Comparison of ENCODE assay signal across 22 cellular contexts in genomic region chr5:157029457-157029856, GRCh38. TPM values are rescaled to one million over a fixed set of nuclear protein-coding genes. Genes with fewer than 3 reads are reported as not detected.
A peak's percentile ranks its signal among the peaks of the same experiment; 100 is the strongest.
DNase-seq lines count a peak whose midpoint lies in the region; ATAC-seq and FAIRE-seq lines count a peak whose summit lies in the region.
"Had no signal": no experiment of that assay in that cellular context is flagged by ENCODE, and none has a peak within 500 bp of the region (broad histone marks: within the 10 kb centered on the region; RNA-seq: fewer than 3 reads in every experiment).

No MANE protein-coding gene starts in this region.

- peaks cover 0 to 2% of the 10 kb centered on the region in 2 donors for H3K9me3 Mint-ChIP-seq in activated T-cell treated with anti-CD3 and anti-CD28 coated beads, Interleukin-2, amount 50 U/mL, for 72 hours
- no peaks in the 10 kb centered on the region for H3K9me3 Mint-ChIP-seq in activated T-helper 1 cell treated with anti-CD3 and anti-CD28 coated beads, Interleukin-12 subunit alpha, Interleukin-12 subunit beta, Interleukin-2, Interleukin-4 antibody, amounts not matched to agents 30 ng/mL and 10 ng/mL and 1 ng/mL, durations not matched to agents 14 hours and 24 hours and 36 hours
- H3K9me3 Mint-ChIP-seq in stimulated activated naive CD8-positive, alpha-beta T cell treated with anti-CD3 and anti-CD28 coated beads, Interleukin-15, amount 100 ng/mL, for 72 hours, result peaks cover 0 to 9% of the 10 kb centered on the region in 2 donors
- no peaks in the 10 kb centered on the region for H3K9me3 Mint-ChIP-seq in effector memory CD8-positive, alpha-beta T cell

- H3K27ac Mint-ChIP-seq in activated T-cell treated with anti-CD3 and anti-CD28 coated beads, Interleukin-2, amount 50 U/mL, for 72 hours, result peak overlapping the region; percentile 51
- H3K27ac Mint-ChIP-seq in activated T-helper 1 cell treated with anti-CD3 and anti-CD28 coated beads, Interleukin-12 subunit alpha, Interleukin-12 subunit beta, Interleukin-2, Interleukin-4 antibody, amounts not matched to agents 30 ng/mL and 10 ng/mL and 1 ng/mL, durations not matched to agents 14 hours and 24 hours and 36 hours, result peak overlapping the region; percentile 45
- H3K27ac Mint-ChIP-seq in stimulated activated naive CD8-positive, alpha-beta T cell treated with anti-CD3 and anti-CD28 coated beads, Interleukin-15, amount 100 ng/mL, for 72 hours, result no peak overlapping the region
- H3K27ac Mint-ChIP-seq in effector memory CD8-positive, alpha-beta T cell, result peak overlapping the region in 1 of 2 donors; percentile 82

- H3K4me3 Mint-ChIP-seq in activated T-cell treated with anti-CD3 and anti-CD28 coated beads, Interleukin-2, amount 50 U/mL, for 72 hours, result peak overlapping the region in 1 of 2 donors; percentile 38
- no peak overlapping the region for H3K4me3 Mint-ChIP-seq in activated T-helper 1 cell treated with anti-CD3 and anti-CD28 coated beads, Interleukin-12 subunit alpha, Interleukin-12 subunit beta, Interleukin-2, Interleukin-4 antibody, amounts not matched to agents 30 ng/mL and 10 ng/mL and 1 ng/mL, durations not matched to agents 14 hours and 24 hours and 36 hours
- peak overlapping the region; percentile 44 to 48 for H3K4me3 Mint-ChIP-seq in stimulated activated naive CD8-positive, alpha-beta T cell treated with anti-CD3 and anti-CD28 coated beads, Interleukin-15, amount 100 ng/mL, for 72 hours
- H3K4me3 Mint-ChIP-seq in effector memory CD8-positive, alpha-beta T cell, result peak overlapping the region in 1 of 2 donors; percentile 5

- DNase-seq in activated T-cell treated with anti-CD3 and anti-CD28 coated beads, Interleukin-2, amount 50 U/mL, for 72 hours, result no peak
- no peak for DNase-seq in activated T-cell treated with anti-CD3 and anti-CD28 coated beads, Interleukin-2, amount 50 U/mL, for 1 hour
- no peak for DNase-seq in activated T-helper 1 cell treated with anti-CD3 and anti-CD28 coated beads, Interleukin-12 subunit alpha, Interleukin-12 subunit beta, Interleukin-2, Interleukin-4 antibody, amounts not matched to agents 30 ng/mL and 10 ng/mL and 1 ng/mL, durations not matched to agents 14 hours and 24 hours and 36 hours (ENCODE audit: low spot score)
- no peak for DNase-seq in stimulated activated naive CD8-positive, alpha-beta T cell treated with anti-CD3 and anti-CD28 coated beads, Interleukin-15, amount 100 ng/mL, for 72 hours
- DNase-seq in HTR-8/SVneo (ENCODE audit: insufficient read length, low spot score), result no peak
- no peak for DNase-seq in effector memory CD8-positive, alpha-beta T cell
- DNase-seq: activated CD4-positive, alpha-beta T cell treated with anti-CD3 and anti-CD28 coated beads, Interleukin-2, amount 50 U/mL, for 4 hours; colonic mucosa; foreskin melanocyte; H7; mesenchymal stem cell; NCI-H1694; NCI-H526; occipital lobe; RPMI8226; substantia nigra; T-helper 9 cell had no signal

- intact Hi-C loops in activated T-helper 1 cell treated with anti-CD3 and anti-CD28 coated beads, Interleukin-12 subunit alpha, Interleukin-12 subunit beta, Interleukin-2, Interleukin-4 antibody, amounts not matched to agents 30 ng/mL and 10 ng/mL and 1 ng/mL, durations not matched to agents 14 hours and 24 hours and 36 hours (cut with micrococcal nuclease), result loop anchor here (5.0 kb wide), 3 partner anchors 212 to 568 kb away; no protein-coding TSS in a partner anchor

- peaks cover 71% of the 10 kb centered on the region for H3K4me1 Mint-ChIP-seq in activated T-cell treated with anti-CD3 and anti-CD28 coated beads, Interleukin-2, amount 50 U/mL, for 72 hours (ENCODE audit: low read depth)
- H3K4me1 Mint-ChIP-seq in activated T-helper 1 cell treated with anti-CD3 and anti-CD28 coated beads, Interleukin-12 subunit alpha, Interleukin-12 subunit beta, Interleukin-2, Interleukin-4 antibody, amounts not matched to agents 30 ng/mL and 10 ng/mL and 1 ng/mL, durations not matched to agents 14 hours and 24 hours and 36 hours (ENCODE audit: low read depth), result peaks cover 80% of the 10 kb centered on the region
- H3K4me1 Mint-ChIP-seq in stimulated activated naive CD8-positive, alpha-beta T cell treated with anti-CD3 and anti-CD28 coated beads, Interleukin-15, amount 100 ng/mL, for 72 hours, result peaks cover 64% of the 10 kb centered on the region
- peaks cover 20 to 44% of the 10 kb centered on the region in 2 donors for H3K4me1 Mint-ChIP-seq in effector memory CD8-positive, alpha-beta T cell (ENCODE audit: low read depth in 2 of 2)

- ATAC-seq in activated T-cell treated with anti-CD3 and anti-CD28 coated beads, Interleukin-2, amount 50 U/mL, for 72 hours (replicated peaks in 1 of 2), result no peak
- ATAC-seq in GM21367 (IDR thresholded peaks at IDR 0.05; ENCODE audit: unreplicated experiment) (peak; percentile 36), GM18520 (IDR thresholded peaks at IDR 0.05; ENCODE audit: unreplicated experiment) (no peak)
- no peak for ATAC-seq in stimulated activated naive CD8-positive, alpha-beta T cell treated with anti-CD3 and anti-CD28 coated beads, Interleukin-15, amount 100 ng/mL, for 72 hours
- ATAC-seq in effector memory CD8-positive, alpha-beta T cell (replicated peaks), result no peak
- ATAC-seq: left lobe of liver had no signal

- H3K36me3 Mint-ChIP-seq in activated T-cell treated with anti-CD3 and anti-CD28 coated beads, Interleukin-2, amount 50 U/mL, for 72 hours (ENCODE audit: insufficient read depth in 2 of 2), result peaks cover 3 to 5% of the 10 kb centered on the region in 2 donors
- peaks cover 39% of the 10 kb centered on the region for H3K36me3 Mint-ChIP-seq in activated T-helper 1 cell treated with anti-CD3 and anti-CD28 coated beads, Interleukin-12 subunit alpha, Interleukin-12 subunit beta, Interleukin-2, Interleukin-4 antibody, amounts not matched to agents 30 ng/mL and 10 ng/mL and 1 ng/mL, durations not matched to agents 14 hours and 24 hours and 36 hours (ENCODE audit: low read depth)
- no peaks in the 10 kb centered on the region for H3K36me3 Mint-ChIP-seq in effector memory CD8-positive, alpha-beta T cell (ENCODE audit: insufficient read depth)

- no peak for FAIRE-seq in HTR-8/SVneo (lab: Jason Lieb, UNC)
- FAIRE-seq: bronchial epithelial cell had no signal

- H3K27me3 Mint-ChIP-seq in activated T-cell treated with anti-CD3 and anti-CD28 coated beads, Interleukin-2, amount 50 U/mL, for 72 hours (ENCODE audit: low read depth), result no peaks in the 10 kb centered on the region
- peaks cover 3% of the 10 kb centered on the region for H3K27me3 Mint-ChIP-seq in activated T-helper 1 cell treated with anti-CD3 and anti-CD28 coated beads, Interleukin-12 subunit alpha, Interleukin-12 subunit beta, Interleukin-2, Interleukin-4 antibody, amounts not matched to agents 30 ng/mL and 10 ng/mL and 1 ng/mL, durations not matched to agents 14 hours and 24 hours and 36 hours (ENCODE audit: insufficient read depth)
- no peaks in the 10 kb centered on the region for H3K27me3 Mint-ChIP-seq in stimulated activated naive CD8-positive, alpha-beta T cell treated with anti-CD3 and anti-CD28 coated beads, Interleukin-15, amount 100 ng/mL, for 72 hours
- no peaks in the 10 kb centered on the region for H3K27me3 Mint-ChIP-seq in effector memory CD8-positive, alpha-beta T cell

RNA-seq across cellular contexts. Expression of gene HAVCR1, which starts 29.5 kb away (rescaled TPM):
- 1 to 10 TPM; 2.6 to 2.7 TPM for total RNA-seq in activated T-cell treated with anti-CD3 and anti-CD28 coated beads, Interleukin-2, amount 50 U/mL, for 72 hours
- total RNA-seq in activated T-helper 1 cell treated with anti-CD3 and anti-CD28 coated beads, Interleukin-12 subunit alpha, Interleukin-12 subunit beta, Interleukin-2, Interleukin-4 antibody, amounts not matched to agents 30 ng/mL and 10 ng/mL and 1 ng/mL, durations not matched to agents 14 hours and 24 hours and 36 hours, result 2.4 and 2.5 TPM in 2 replicates
- total RNA-seq: bronchial epithelial cell, Daoy, H7 had no signal

Comparison
In these comparisons a context has a peak if more than half of its experiments do, and no peak if none do; other contexts are left out.
1. H3K27ac Mint-ChIP-seq: peak in activated T-cell treated with anti-CD3 and anti-CD28 coated beads, Interleukin-2, amount 50 U/mL, for 72 hours (single experiment) and activated T-helper 1 cell treated with anti-CD3 and anti-CD28 coated beads, Interleukin-12 subunit alpha, Interleukin-12 subunit beta, Interleukin-2, Interleukin-4 antibody, amounts not matched to agents 30 ng/mL and 10 ng/mL and 1 ng/mL, durations not matched to agents 14 hours and 24 hours and 36 hours (single experiment); none in stimulated activated naive CD8-positive, alpha-beta T cell treated with anti-CD3 and anti-CD28 coated beads, Interleukin-15, amount 100 ng/mL, for 72 hours (0 of 2).